In genomic region chr9:1980387-1980786, GRCh38 we compare ENCODE assay signal across 21 cellular contexts. TPM values are rescaled to one million over a fixed set of nuclear protein-coding genes. Genes with fewer than 3 reads are reported as not detected.
DNase-seq lines count a peak whose midpoint lies in the region; FAIRE-seq and TF ChIP-seq lines count a peak whose summit lies in the region.
"Had no signal": no experiment of that assay in that cellular context is flagged by ENCODE, and none has a peak within 500 bp of the region (broad histone marks: within the 10 kb centered on the region; RNA-seq: fewer than 3 reads in every experiment).

No MANE protein-coding gene starts in this region.

- no peaks in the 10 kb centered on the region for H3K36me3 ChIP-seq in BLaER1 treated with 17β-estradiol and CSF1 and Interleukin-3, amounts not matched to agents 10 nM and 100 nM
- H3K36me3 ChIP-seq in MM.1S (replicated peaks; ENCODE audit: insufficient read depth, low read length) = no peaks in the 10 kb centered on the region
- no peaks in the 10 kb centered on the region for H3K36me3 ChIP-seq in fibroblast of lung (ENCODE audit: control insufficient read depth, insufficient read depth, low read length)
- H3K36me3 ChIP-seq in parathyroid adenoma (ENCODE audit: control insufficient read depth, insufficient read depth, low read length) = no peaks in the 10 kb centered on the region

- no peak overlapping the region for H3T11ph ChIP-seq in H9 (ENCODE audit: low read length)

- peaks cover 0 to 24% (median 14%) of the 10 kb centered on the region in 10 experiments; a peak in 14 of 20 replicates for H3K4me1 ChIP-seq in BLaER1 treated with 17β-estradiol and CSF1 and Interleukin-3, amounts not matched to agents 10 nM and 100 nM
- H3K4me1 ChIP-seq in MM.1S (ENCODE audit: low read length) (peaks cover 16% of the 10 kb centered on the region), fibroblast of lung (ENCODE audit: control insufficient read depth, extremely low read depth, insufficient read depth, low read length) (peaks cover 6% of the 10 kb centered on the region), parathyroid adenoma (peaks cover 7% of the 10 kb centered on the region), H9 (ENCODE audit: insufficient read depth, low read length) (no peaks in the 10 kb centered on the region)

- DNase-seq in MM.1S (peak; percentile 37), fibroblast of lung (ENCODE audit: low read depth in 2 of 2) (no peak), AG08395 (ENCODE audit: low spot score) (no peak), dedifferentiated amniotic fluid mesenchymal stem cell (ENCODE audit: extremely low spot score) (no peak), H9 (no peak), GM12892 (ENCODE audit: insufficient read length) (no peak)
- DNase-seq: activated CD4-positive, alpha-beta memory T cell treated with anti-CD3 and anti-CD28 coated beads, Interleukin-2, amount 10 ng/mL, durations not matched to agents 7 days and 5 days; activated effector memory CD4-positive, alpha-beta T cell treated with Interleukin-2 at 50 U/mL for 16 hours; activated naive CD8-positive, alpha-beta T cell treated with anti-CD3 and anti-CD28 coated beads, Interleukin-2, amount 10 ng/mL, durations not matched to agents 7 days and 5 days; effector memory CD8-positive, alpha-beta T cell; KG1; mucosa of descending colon; NCI-H748 treated with DMSO at 0.1 percent for 48 hours; SHP77; stimulated activated CD4-positive, alpha-beta T cell treated with anti-CD3 and anti-CD28 coated beads, Interleukin-12 subunit alpha, Interleukin-12 subunit beta, amount 100 ng/mL, for 4 hours; stimulated activated CD4-positive, alpha-beta T cell treated with anti-CD3 and anti-CD28 coated beads, Interleukin-4, amount 100 ng/mL, for 4 hours; SW 1271 had no signal

- no peaks in the 10 kb centered on the region for H3K23me2 ChIP-seq in H9 (ENCODE audit: insufficient read length, low read depth, low read length, poor library complexity, severe bottlenecking)

- H3K9me3 ChIP-seq in BLaER1 treated with 17β-estradiol and CSF1 and Interleukin-3, amounts not matched to agents 10 nM and 100 nM (replicated peaks in 1 of 11) = no peaks in the 10 kb centered on the region
- H3K9me3 ChIP-seq in MM.1S (replicated peaks; ENCODE audit: insufficient read depth, low read length) (no peaks in the 10 kb centered on the region), fibroblast of lung (ENCODE audit: control insufficient read depth, insufficient read depth, low read depth, low read length) (no peaks in the 10 kb centered on the region), parathyroid adenoma (ENCODE audit: control insufficient read depth, low read length) (no peaks in the 10 kb centered on the region), H9 (ENCODE audit: control insufficient read depth, low read depth, low read length) (no peaks in the 10 kb centered on the region)
- H3K9me3 ChIP-seq: mucosa of descending colon had no signal

- H3K27ac Mint-ChIP-seq in H9 = no peak overlapping the region; a peak in 1 of 7 replicates
- H3K27ac Mint-ChIP-seq: activated CD4-positive, alpha-beta memory T cell treated with anti-CD3 and anti-CD28 coated beads, Interleukin-2, amount 10 ng/mL, durations not matched to agents 7 days and 5 days; activated naive CD8-positive, alpha-beta T cell treated with anti-CD3 and anti-CD28 coated beads, Interleukin-2, amount 10 ng/mL, durations not matched to agents 7 days and 5 days; effector memory CD8-positive, alpha-beta T cell; stimulated activated naive CD8-positive, alpha-beta T cell treated with anti-CD3 and anti-CD28 coated beads, Interleukin-15, Interleukin-2, amounts not matched to agents 100 ng/mL and 50 ng/mL, for 24 hours had no signal

- H3K4ac ChIP-seq in H9 (ENCODE audit: low read depth, low read length) = no peak overlapping the region

- H3K23ac ChIP-seq in H9 (ENCODE audit: insufficient read length, low read depth, low read length) = no peak overlapping the region

- no peak overlapping the region for H3K9ac ChIP-seq in BLaER1 treated with 17β-estradiol and CSF1 and Interleukin-3, amounts not matched to agents 10 nM and 100 nM
- H3K9ac ChIP-seq in MM.1S (ENCODE audit: low read length) (no peak overlapping the region), fibroblast of lung (ENCODE audit: insufficient read depth, low read length) (no peak overlapping the region), parathyroid adenoma (no peak overlapping the region), H9 (ENCODE audit: extremely low read depth, insufficient read length, low read length) (no peak overlapping the region)

- H3K36me3 Mint-ChIP-seq in H9 (ENCODE audit: insufficient read depth in 1 of 3, low read depth in 3 of 3) = no peaks in the 10 kb centered on the region

- H3K18ac ChIP-seq in H9 (ENCODE audit: insufficient read length, low read depth, low read length) = no peak overlapping the region

- H4K8ac ChIP-seq in H9 (replicated peaks; ENCODE audit: insufficient read length, low read depth, low read length) = no peak overlapping the region

- no peaks in the 10 kb centered on the region for H4K20me1 ChIP-seq in BLaER1 treated with 17β-estradiol and CSF1 and Interleukin-3, amounts not matched to agents 10 nM and 100 nM
- H4K20me1 ChIP-seq in MM.1S (ENCODE audit: insufficient read depth, low read length) (no peaks in the 10 kb centered on the region), fibroblast of lung (ENCODE audit: control insufficient read depth, extremely low read depth, insufficient read depth, low read length) (no peaks in the 10 kb centered on the region), H9 (ENCODE audit: control insufficient read depth, insufficient read depth, insufficient read length) (no peaks in the 10 kb centered on the region)

- H3K56ac ChIP-seq in H9 (ENCODE audit: insufficient read length, low read depth, low read length) = no peak overlapping the region

- TF ChIP-seq POLR2A in GM12892 (IDR thresholded peaks at IDR 0.05; ENCODE audit: low read depth, low read length) = no peak

- H2BK12ac ChIP-seq in H9 (ENCODE audit: insufficient read length, low read depth, low read length) = no peak overlapping the region

- no peaks in the 10 kb centered on the region; the same call in 1 of the 2 replicates for H3K27me3 Mint-ChIP-seq in H9 (ENCODE audit: low read depth)
- H3K27me3 Mint-ChIP-seq: activated CD4-positive, alpha-beta memory T cell treated with anti-CD3 and anti-CD28 coated beads, Interleukin-2, amount 10 ng/mL, durations not matched to agents 7 days and 5 days; activated naive CD8-positive, alpha-beta T cell treated with anti-CD3 and anti-CD28 coated beads, Interleukin-2, amount 10 ng/mL, durations not matched to agents 7 days and 5 days; effector memory CD8-positive, alpha-beta T cell; stimulated activated naive CD8-positive, alpha-beta T cell treated with anti-CD3 and anti-CD28 coated beads, Interleukin-15, Interleukin-2, amounts not matched to agents 100 ng/mL and 50 ng/mL, for 24 hours had no signal

- no peak for TF ChIP-seq CTCF in MM.1S (IDR thresholded peaks at IDR 0.05; ENCODE audit: low read length)
- TF ChIP-seq CTCF in fibroblast of lung (conservative IDR thresholded peaks at IDR 0.05 in 1 of 2, IDR thresholded peaks at IDR 0.05 in 1 of 2; ENCODE audit: low read depth in 1 of 2, low read length in 2 of 2) = no peak
- no peak for TF ChIP-seq CTCF in parathyroid adenoma (IDR thresholded peaks at IDR 0.05)
- TF ChIP-seq CTCF in H9 (conservative IDR thresholded peaks at IDR 0.05) = no peak

- H3K27ac ChIP-seq in BLaER1 treated with 17β-estradiol and CSF1 and Interleukin-3, amounts not matched to agents 10 nM and 100 nM = peak overlapping the region in 3 of 11 experiments; percentile 7 to 30 (median 17); a peak in 1 of 22 replicates
- no peak overlapping the region; the same call in 1 of the 2 replicates for H3K27ac ChIP-seq in MM.1S (ENCODE audit: low read length)
- H3K27ac ChIP-seq in fibroblast of lung (ENCODE audit: insufficient read depth, low read length) = no peak overlapping the region
- peak overlapping the region; percentile 70 for H3K27ac ChIP-seq in parathyroid adenoma
- H3K27ac ChIP-seq in H9 (ENCODE audit: insufficient read length, low read depth, low read length) = no peak overlapping the region

- H3K79me2 ChIP-seq in MM.1S (ENCODE audit: low read length) = no peaks in the 10 kb centered on the region
- no peaks in the 10 kb centered on the region for H3K79me2 ChIP-seq in fibroblast of lung (ENCODE audit: control insufficient read depth, insufficient read depth, low read length)
- no peaks in the 10 kb centered on the region for H3K79me2 ChIP-seq in parathyroid adenoma
- H3K79me2 ChIP-seq in H9 (ENCODE audit: insufficient read depth, low read length) = no peaks in the 10 kb centered on the region

- no peak overlapping the region for H3K4me3 ChIP-seq in BLaER1 treated with 17β-estradiol and CSF1 and Interleukin-3, amounts not matched to agents 10 nM and 100 nM
- H3K4me3 ChIP-seq in MM.1S (ENCODE audit: low read length) = no peak overlapping the region
- H3K4me3 ChIP-seq in fibroblast of lung (replicated peaks in 1 of 4; ENCODE audit: control extremely low read depth in 1 of 4, insufficient read depth in 1 of 4, low read depth in 3 of 4, low read length in 4 of 4) = no peak overlapping the region
- peak overlapping the region; percentile 75 for H3K4me3 ChIP-seq in parathyroid adenoma (ENCODE audit: low read depth, low read length)
- H3K4me3 ChIP-seq: mucosa of descending colon had no signal

- no peaks in the 10 kb centered on the region for H3K9me3 Mint-ChIP-seq in H9
- H3K9me3 Mint-ChIP-seq: activated CD4-positive, alpha-beta memory T cell treated with anti-CD3 and anti-CD28 coated beads, Interleukin-2, amount 10 ng/mL, durations not matched to agents 7 days and 5 days; effector memory CD8-positive, alpha-beta T cell; stimulated activated naive CD8-positive, alpha-beta T cell treated with anti-CD3 and anti-CD28 coated beads, Interleukin-15, Interleukin-2, amounts not matched to agents 100 ng/mL and 50 ng/mL, for 24 hours had no signal

- H2BK120ac ChIP-seq in H9 (ENCODE audit: low read depth, low read length, poor library complexity, severe bottlenecking) = no peak overlapping the region

- H2BK20ac ChIP-seq in H9 (ENCODE audit: low read depth, low read length, poor library complexity, severe bottlenecking) = no peak overlapping the region

- FAIRE-seq in GM12892 (lab: Jason Lieb, UNC) = no peak
- FAIRE-seq: colon had no signal

- no peak overlapping the region for H4K5ac ChIP-seq in H9 (ENCODE audit: insufficient read length, low read depth, low read length)

- no peaks in the 10 kb centered on the region for H3K9me2 ChIP-seq in MM.1S (replicated peaks; ENCODE audit: insufficient read depth, low read length)

- H3K4me1 Mint-ChIP-seq in H9 = peaks cover 0 to 6% of the 10 kb centered on the region in 2 experiments; a peak in 2 of 4 replicates
- H3K4me1 Mint-ChIP-seq: activated naive CD8-positive, alpha-beta T cell treated with anti-CD3 and anti-CD28 coated beads, Interleukin-2, amount 10 ng/mL, durations not matched to agents 7 days and 5 days had no signal

- H3K14ac ChIP-seq in H9 (ENCODE audit: insufficient read depth, low read length) = no peak overlapping the region

- H3K4me2 ChIP-seq in BLaER1 treated with 17β-estradiol and CSF1 and Interleukin-3, amounts not matched to agents 10 nM and 100 nM = peak overlapping the region in 8 of 11 experiments; percentile 8 to 57 (median 38); a peak in 12 of 22 replicates
- H3K4me2 ChIP-seq in MM.1S (ENCODE audit: low read depth, low read length) = no peak overlapping the region
- peak overlapping the region; percentile 4 for H3K4me2 ChIP-seq in fibroblast of lung (ENCODE audit: extremely low read depth, insufficient read depth, low read length)
- H3K4me2 ChIP-seq in parathyroid adenoma (ENCODE audit: low read length) = peak overlapping the region; percentile 73
- H3K4me2 ChIP-seq in H9 (ENCODE audit: insufficient read depth, insufficient read length, low read length) = no peak overlapping the region

- H3K27me3 ChIP-seq in BLaER1 treated with 17β-estradiol and CSF1 and Interleukin-3, amounts not matched to agents 10 nM and 100 nM = no peaks in the 10 kb centered on the region
- H3K27me3 ChIP-seq in MM.1S (replicated peaks; ENCODE audit: insufficient read depth, low read length) (no peaks in the 10 kb centered on the region), fibroblast of lung (ENCODE audit: control insufficient read depth, insufficient read depth, low read length) (no peaks in the 10 kb centered on the region), parathyroid adenoma (ENCODE audit: control insufficient read depth, insufficient read depth, low read length) (no peaks in the 10 kb centered on the region), H9 (ENCODE audit: insufficient read depth, low read length) (no peaks in the 10 kb centered on the region)

- H2BK5ac ChIP-seq in H9 (ENCODE audit: insufficient read length, low read length) = no peak overlapping the region

- H2BK15ac ChIP-seq in H9 (ENCODE audit: low read depth, low read length) = no peak overlapping the region

- no peak overlapping the region for H2AK5ac ChIP-seq in H9 (ENCODE audit: insufficient read length, low read length)

- H2AFZ ChIP-seq in MM.1S (ENCODE audit: low read length) = no peak overlapping the region
- no peak overlapping the region for H2AFZ ChIP-seq in fibroblast of lung (ENCODE audit: low read length)
- H2AFZ ChIP-seq in parathyroid adenoma = peak overlapping the region; percentile 64
- H2AFZ ChIP-seq in H9 (ENCODE audit: low read length) = no peak overlapping the region

- H4K91ac ChIP-seq in H9 (ENCODE audit: insufficient read length, low read depth, low read length) = no peak overlapping the region

- no peaks in the 10 kb centered on the region for H3K79me1 ChIP-seq in H9 (ENCODE audit: insufficient read depth, low read depth, low read length, poor library complexity, severe bottlenecking)

- no peaks in the 10 kb centered on the region for H3F3A ChIP-seq in MM.1S (ENCODE audit: insufficient read depth, low read length)

- no CpG with 5 or more reads among the region's 1 CpG for WGBS in H9 (ENCODE audit: extremely low coverage, insufficient read length, low lambda C conversion rate)

- no peak overlapping the region for H3K4me3 Mint-ChIP-seq in H9
- H3K4me3 Mint-ChIP-seq: activated CD4-positive, alpha-beta memory T cell treated with anti-CD3 and anti-CD28 coated beads, Interleukin-2, amount 10 ng/mL, durations not matched to agents 7 days and 5 days; activated naive CD8-positive, alpha-beta T cell treated with anti-CD3 and anti-CD28 coated beads, Interleukin-2, amount 10 ng/mL, durations not matched to agents 7 days and 5 days; effector memory CD8-positive, alpha-beta T cell; stimulated activated naive CD8-positive, alpha-beta T cell treated with anti-CD3 and anti-CD28 coated beads, Interleukin-15, Interleukin-2, amounts not matched to agents 100 ng/mL and 50 ng/mL, for 24 hours had no signal

RNA-seq across cellular contexts. Expression of gene SMARCA2, which starts 34.8 kb away (rescaled TPM):
- total RNA-seq in fibroblast of lung (52.1 and 62.3 TPM in 2 replicates), H9 (2021) (8.4 and 15.3 TPM in 2 replicates)
- polyA plus RNA-seq in fibroblast of lung = 36.8 and 46.7 TPM in 2 replicates
- polyA plus RNA-seq in fibroblast of lung (2012) = 33.7 and 38.7 TPM in 2 replicates
- 112 and 151 TPM in 2 replicates for polyA minus RNA-seq in fibroblast of lung (ENCODE audit: low replicate concordance)
- 197 TPM for polyA plus RNA-seq in GM12892 (2012; ENCODE audit: missing spikeins)

Comparison
In these comparisons a context has a peak if more than half of its experiments do, and no peak if none do; other contexts are left out.
1. H3K4me2 ChIP-seq: peak in BLaER1 treated with 17β-estradiol and CSF1 and Interleukin-3, amounts not matched to agents 10 nM and 100 nM (8 of 11), fibroblast of lung (single experiment) and parathyroid adenoma (single experiment); none in MM.1S (single experiment) and H9 (single experiment).